In genomic region chr2:190940451-190940850, GRCh38 we compare ENCODE assay signal across 30 cellular contexts. TPM values are rescaled to one million over a fixed set of nuclear protein-coding genes. Genes with fewer than 3 reads are reported as not detected.
DNase-seq lines count a peak whose midpoint lies in the region; ATAC-seq and TF ChIP-seq lines count a peak whose summit lies in the region.
"Had no signal": no experiment of that assay in that cellular context is flagged by ENCODE, and none has a peak within 500 bp of the region (broad histone marks: within the 10 kb centered on the region; RNA-seq: fewer than 3 reads in every experiment).

No MANE protein-coding gene starts in this region.

- no peaks in the 10 kb centered on the region for H3K9me3 ChIP-seq in GM23248 (ENCODE audit: low read depth)
- no peaks in the 10 kb centered on the region for H3K9me3 ChIP-seq in fibroblast of lung (ENCODE audit: control insufficient read depth, insufficient read depth, low read depth, low read length)
- H3K9me3 ChIP-seq: gastrocnemius medialis, ovary, right atrium auricular region, tibial artery, vagina had no signal

- H3F3A ChIP-seq in GM23248 (ENCODE audit: insufficient read depth), result peaks cover 90% of the 10 kb centered on the region

- peak overlapping the region; percentile 9; the same call in 1 of the 2 replicates for H3K27ac ChIP-seq in GM23248
- H3K27ac ChIP-seq in fibroblast of lung (ENCODE audit: insufficient read depth, low read length), result no peak overlapping the region
- H3K27ac ChIP-seq: cardiac muscle cell, coronary artery, gastrocnemius medialis, ovary, right atrium auricular region, vagina had no signal

- no peak overlapping the region for H2AFZ ChIP-seq in GM23248
- H2AFZ ChIP-seq in fibroblast of lung (ENCODE audit: low read length), result no peak overlapping the region

- H4K20me1 ChIP-seq in GM23248 (ENCODE audit: insufficient read depth) (no peaks in the 10 kb centered on the region), fibroblast of lung (ENCODE audit: control insufficient read depth, extremely low read depth, insufficient read depth, low read length) (no peaks in the 10 kb centered on the region)

- H3K36me3 Mint-ChIP-seq in osteocyte (ENCODE audit: unreplicated experiment), result peaks cover 4% of the 10 kb centered on the region

- H3K4me1 Mint-ChIP-seq in osteocyte (ENCODE audit: unreplicated experiment), result peaks cover 46% of the 10 kb centered on the region
- H3K4me1 Mint-ChIP-seq: activated T-helper 17 cell treated with anti-CD3 and anti-CD28 coated beads, Interleukin-2, amount 50 U/mL, for 72 hours; nephron progenitor cell had no signal

- WGBS in GM23248 (ENCODE audit: low coverage in 1 of 2, low lambda C conversion rate in 2 of 2, missing lambda C conversion rate in 2 of 2), 2 experiments, result 95 to 98% methylated on average over 1 of the region's 1 CpG

- H3K9ac ChIP-seq in GM23248 (no peak overlapping the region), fibroblast of lung (ENCODE audit: insufficient read depth, low read length) (no peak overlapping the region)

- ATAC-seq in HG03139 (IDR thresholded peaks at IDR 0.05; ENCODE audit: unreplicated experiment), result no peak
- ATAC-seq: activated CD4-positive, alpha-beta T cell treated with anti-CD3 and anti-CD28 coated beads for 36 hours; activated CD8-positive, alpha-beta T cell treated with anti-CD3 and anti-CD28 coated beads, Interleukin-2, amount 10 ng/mL, durations not matched to agents 7 days and 5 days; activated T-helper 17 cell treated with anti-CD3 and anti-CD28 coated beads, Interleukin-2, amount 50 U/mL, for 72 hours; gastrocnemius medialis; K562 had no signal

- H3K27me3 Mint-ChIP-seq in osteocyte (ENCODE audit: unreplicated experiment), result no peaks in the 10 kb centered on the region
- H3K27me3 Mint-ChIP-seq: activated CD4-positive, alpha-beta T cell treated with anti-CD3 and anti-CD28 coated beads for 36 hours; activated naive CD4-positive, alpha-beta T cell treated with anti-CD3 and anti-CD28 coated beads, Interleukin-2, amount 50 U/mL, for 24 hours; activated T-helper 17 cell treated with anti-CD3 and anti-CD28 coated beads, Interleukin-2, amount 50 U/mL, for 72 hours; CD4-positive, alpha-beta memory T cell; stimulated activated naive CD8-positive, alpha-beta T cell treated with anti-CD3 and anti-CD28 coated beads, Interleukin-15, Interleukin-2, amounts not matched to agents 100 ng/mL and 50 ng/mL, for 24 hours had no signal

- H3K79me2 ChIP-seq in GM23248 (ENCODE audit: insufficient read depth) (peaks cover 36% of the 10 kb centered on the region), fibroblast of lung (ENCODE audit: control insufficient read depth, insufficient read depth, low read length) (no peaks in the 10 kb centered on the region)

- H3K4me1 ChIP-seq in GM23248 (ENCODE audit: insufficient read depth) (peaks cover 40% of the 10 kb centered on the region), fibroblast of lung (ENCODE audit: control insufficient read depth, extremely low read depth, insufficient read depth, low read length) (peaks cover 3% of the 10 kb centered on the region)

- no peaks in the 10 kb centered on the region for H3K9me2 ChIP-seq in GM23248 (ENCODE audit: insufficient read depth)

- H3K9me3 Mint-ChIP-seq in osteocyte (ENCODE audit: unreplicated experiment), result no peaks in the 10 kb centered on the region
- H3K9me3 Mint-ChIP-seq: activated naive CD4-positive, alpha-beta T cell treated with anti-CD3 and anti-CD28 coated beads, Interleukin-2, amount 50 U/mL, for 24 hours; activated T-helper 17 cell treated with anti-CD3 and anti-CD28 coated beads, Interleukin-2, amount 50 U/mL, for 72 hours; CD4-positive, alpha-beta memory T cell; nephron progenitor cell; stimulated activated naive CD8-positive, alpha-beta T cell treated with anti-CD3 and anti-CD28 coated beads, Interleukin-15, Interleukin-2, amounts not matched to agents 100 ng/mL and 50 ng/mL, for 24 hours had no signal

- H3K27me3 ChIP-seq in GM23248 (replicated peaks; ENCODE audit: insufficient read depth) (no peaks in the 10 kb centered on the region), fibroblast of lung (ENCODE audit: control insufficient read depth, insufficient read depth, low read length) (no peaks in the 10 kb centered on the region)
- H3K27me3 ChIP-seq: cardiac muscle cell, gastrocnemius medialis, ovary, right atrium auricular region, tibial artery, vagina had no signal

- H3K4me3 ChIP-seq in GM23248 (no peak overlapping the region), astrocyte of the cerebellum (ENCODE audit: low read depth, low read length) (no peak overlapping the region), fibroblast of lung (replicated peaks in 1 of 4; ENCODE audit: control extremely low read depth in 1 of 4, insufficient read depth in 1 of 4, low read depth in 3 of 4, low read length in 4 of 4) (no peak overlapping the region)
- H3K4me3 ChIP-seq: cardiac muscle cell, coronary artery, gastrocnemius medialis, K562, ovary, right atrium auricular region, tibial artery, vagina had no signal

- TF ChIP-seq CTCF in astrocyte of the cerebellum (IDR thresholded peaks at IDR 0.05; ENCODE audit: low read depth, low read length, missing control alignments) (no peak), fibroblast of lung (conservative IDR thresholded peaks at IDR 0.05 in 1 of 2, IDR thresholded peaks at IDR 0.05 in 1 of 2; ENCODE audit: low read depth in 1 of 2, low read length in 2 of 2) (no peak), osteocyte (IDR thresholded peaks at IDR 0.05) (no peak)

- no peak overlapping the region for H3K4me2 ChIP-seq in GM23248 (ENCODE audit: unreplicated experiment)
- no peak overlapping the region for H3K4me2 ChIP-seq in fibroblast of lung (ENCODE audit: extremely low read depth, insufficient read depth, low read length)

- no peak overlapping the region for H3K4me3 Mint-ChIP-seq in osteocyte (ENCODE audit: unreplicated experiment)
- H3K4me3 Mint-ChIP-seq: activated CD4-positive, alpha-beta T cell treated with anti-CD3 and anti-CD28 coated beads for 36 hours; activated CD8-positive, alpha-beta T cell treated with anti-CD3 and anti-CD28 coated beads, Interleukin-2, amount 10 ng/mL, durations not matched to agents 7 days and 5 days; activated naive CD4-positive, alpha-beta T cell treated with anti-CD3 and anti-CD28 coated beads, Interleukin-2, amount 50 U/mL, for 24 hours; activated T-helper 17 cell treated with anti-CD3 and anti-CD28 coated beads, Interleukin-2, amount 50 U/mL, for 72 hours; CD4-positive, alpha-beta memory T cell; nephron progenitor cell; stimulated activated naive CD8-positive, alpha-beta T cell treated with anti-CD3 and anti-CD28 coated beads, Interleukin-15, Interleukin-2, amounts not matched to agents 100 ng/mL and 50 ng/mL, for 24 hours had no signal

- in situ Hi-C loops in GM23248 (cut with MboI) (no loop called here), astrocyte of the cerebellum (cut with HindIII; ENCODE audit: low sequenced_read_pairs) (no loop called here)

- peaks cover 53% of the 10 kb centered on the region for H3K36me3 ChIP-seq in GM23248 (ENCODE audit: low read depth)
- H3K36me3 ChIP-seq in fibroblast of lung (ENCODE audit: control insufficient read depth, insufficient read depth, low read length), result no peaks in the 10 kb centered on the region
- H3K36me3 ChIP-seq: cardiac muscle cell, gastrocnemius medialis, ovary, right atrium auricular region, tibial artery, vagina had no signal

- DNase-seq in GM23248, result no peak
- DNase-seq in astrocyte of the cerebellum (ENCODE audit: low read depth), result peak; percentile 18
- DNase-seq in fibroblast of lung (ENCODE audit: low read depth in 2 of 2), result peak; percentile 28 to 44
- DNase-seq in osteocyte (ENCODE audit: extremely low spot score, unreplicated experiment), result no peak
- DNase-seq in activated CD8-positive, alpha-beta memory T cell treated with anti-CD3 and anti-CD28 coated beads, Interleukin-2, amount 50 U/mL, for 4 hours, result no peak
- DNase-seq in NCI-H748 treated with DMSO at 0.1 percent for 48 hours (lab: John Stamatoyannopoulos, UW), result no peak
- DNase-seq in NCI-H2196 treated with DMSO at 0.1 percent for 48 hours (lab: John Stamatoyannopoulos, UW; ENCODE audit: unreplicated experiment), result no peak
- DNase-seq: activated CD4-positive, alpha-beta T cell treated with anti-CD3 and anti-CD28 coated beads for 36 hours; activated CD8-positive, alpha-beta T cell treated with anti-CD3 and anti-CD28 coated beads, Interleukin-2, amount 10 ng/mL, durations not matched to agents 7 days and 5 days; CD4-positive, alpha-beta memory T cell; effector memory CD4-positive, alpha-beta T cell; erythroblast; gastrocnemius medialis; NCI-H1105; NCI-H1930; NCI-H524 treated with DMSO at 0.1 percent for 48 hours; nephron progenitor cell; NK-92 treated with Interleukin-12 subunit alpha and Interleukin-12 subunit beta, amount 100 ng/mL, for 24 hours; ovary; stimulated activated CD8-positive, alpha-beta memory T cell treated with anti-CD3 and anti-CD28 coated beads, Interleukin-4, amount 100 ng/mL, for 48 hours; tibial artery had no signal

- peak overlapping the region; percentile 40 for H3K27ac Mint-ChIP-seq in osteocyte (ENCODE audit: unreplicated experiment)
- H3K27ac Mint-ChIP-seq: activated CD4-positive, alpha-beta T cell treated with anti-CD3 and anti-CD28 coated beads for 36 hours; activated CD8-positive, alpha-beta T cell treated with anti-CD3 and anti-CD28 coated beads, Interleukin-2, amount 10 ng/mL, durations not matched to agents 7 days and 5 days; activated naive CD4-positive, alpha-beta T cell treated with anti-CD3 and anti-CD28 coated beads, Interleukin-2, amount 50 U/mL, for 24 hours; activated T-helper 17 cell treated with anti-CD3 and anti-CD28 coated beads, Interleukin-2, amount 50 U/mL, for 72 hours; nephron progenitor cell; stimulated activated naive CD8-positive, alpha-beta T cell treated with anti-CD3 and anti-CD28 coated beads, Interleukin-15, Interleukin-2, amounts not matched to agents 100 ng/mL and 50 ng/mL, for 24 hours had no signal

RNA-seq across cellular contexts. Expression of gene GLS, which starts 59.8 kb away (rescaled TPM):
- total RNA-seq in GM23248 (2014; rRNA removed; shearing (Covaris generic)), result 362 and 426 TPM in 2 replicates
- polyA plus RNA-seq in GM23248 (2016; fragmentation: Nextera tagmentation; extraction: Ambion mirVana) (81.0 and 96.0 TPM in 2 replicates), fibroblast of lung (69.4 and 123 TPM in 2 replicates)
- total RNA-seq in fibroblast of lung (157 and 192 TPM in 2 replicates), osteocyte (167 and 178 TPM in 2 replicates)
- polyA plus RNA-seq in fibroblast of lung (2012), result 45.0 and 90.0 TPM in 2 replicates
- polyA minus RNA-seq in fibroblast of lung (ENCODE audit: low replicate concordance), result 55.1 and 58.7 TPM in 2 replicates

Comparison
In these comparisons a context has a peak if more than half of its experiments do, and no peak if none do; other contexts are left out.
1. DNase-seq: peak in astrocyte of the cerebellum (single experiment) and fibroblast of lung (2 of 2); none in GM23248 (single experiment), osteocyte (single experiment), activated CD8-positive, alpha-beta memory T cell treated with anti-CD3 and anti-CD28 coated beads, Interleukin-2, amount 50 U/mL, for 4 hours (single experiment), NCI-H748 treated with DMSO at 0.1 percent for 48 hours (single experiment) and NCI-H2196 treated with DMSO at 0.1 percent for 48 hours (single experiment).